In the genomic region with DNA sequence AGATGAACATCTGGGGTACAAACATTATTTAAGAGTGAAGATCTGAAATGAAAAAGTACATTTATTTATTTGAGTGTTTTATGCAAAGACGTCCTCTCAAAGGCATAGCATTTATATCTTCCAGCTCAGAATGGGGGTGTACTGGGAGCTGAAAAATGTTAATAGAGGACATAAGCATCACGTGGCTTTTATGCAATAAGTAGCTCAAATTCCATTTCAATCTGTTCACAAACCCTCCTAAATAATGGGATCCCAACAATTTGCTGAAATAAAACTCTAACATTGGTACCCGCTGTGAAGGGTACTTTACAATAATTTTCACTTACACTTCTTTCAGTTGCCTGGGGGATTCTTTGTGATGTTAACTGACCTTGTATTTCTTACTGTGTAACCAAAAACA, we compare ENCODE assay signal across 38 cellular contexts.
"Had no signal": no experiment of that assay in that cellular context is flagged by ENCODE, and none has a peak within 500 bp of the region (broad histone marks: within the 10 kb centered on the region; RNA-seq: fewer than 3 reads in every experiment).

No MANE protein-coding gene starts in this region.

- H3K4me3 ChIP-seq: adrenal gland, body of pancreas, esophagus squamous epithelium, gastroesophageal sphincter had no signal

- FAIRE-seq: colon, endometrium, endothelial cell of umbilical vein had no signal

- H3K27ac ChIP-seq: adrenal gland, body of pancreas, epithelial cell of prostate, esophagus squamous epithelium, gastroesophageal sphincter, WERI-Rb-1 had no signal

- H3K36me3 Mint-ChIP-seq: activated CD8-positive, alpha-beta memory T cell treated with anti-CD3 and anti-CD28 coated beads, Interleukin-2, amount 10 ng/mL, durations not matched to agents 7 days and 5 days; activated naive CD4-positive, alpha-beta T cell treated with anti-CD3 and anti-CD28 coated beads, Interleukin-2, amount 50 U/mL, for 24 hours; activated naive CD8-positive, alpha-beta T cell treated with anti-CD3 and anti-CD28 coated beads for 36 hours had no signal

- H3K27me3 Mint-ChIP-seq: activated CD4-positive, alpha-beta memory T cell treated with anti-CD3 and anti-CD28 coated beads for 36 hours; activated CD4-positive, alpha-beta T cell treated with anti-CD3 and anti-CD28 coated beads for 36 hours; activated naive CD4-positive, alpha-beta T cell treated with anti-CD3 and anti-CD28 coated beads, Interleukin-2, amount 50 U/mL, for 24 hours; activated naive CD8-positive, alpha-beta T cell treated with anti-CD3 and anti-CD28 coated beads for 36 hours; activated naive CD8-positive, alpha-beta T cell treated with anti-CD3 and anti-CD28 coated beads, Interleukin-2, amount 50 U/mL, for 24 hours; T-helper 17 cell had no signal

- H3K27ac Mint-ChIP-seq: activated CD4-positive, alpha-beta memory T cell treated with anti-CD3 and anti-CD28 coated beads for 36 hours; activated CD4-positive, alpha-beta T cell treated with anti-CD3 and anti-CD28 coated beads for 36 hours; activated CD4-positive, alpha-beta T cell treated with anti-CD3 and anti-CD28 coated beads, Interleukin-2, amount 10 ng/mL, durations not matched to agents 24 days and 14 days; activated CD8-positive, alpha-beta memory T cell treated with anti-CD3 and anti-CD28 coated beads, Interleukin-2, amount 10 ng/mL, durations not matched to agents 7 days and 5 days; activated CD8-positive, alpha-beta T cell treated with anti-CD3 and anti-CD28 coated beads, Interleukin-2, amount 10 ng/mL, durations not matched to agents 7 days and 5 days; activated naive CD4-positive, alpha-beta T cell treated with anti-CD3 and anti-CD28 coated beads for 36 hours; activated naive CD4-positive, alpha-beta T cell treated with anti-CD3 and anti-CD28 coated beads, Interleukin-2, amount 50 U/mL, for 24 hours; activated naive CD8-positive, alpha-beta T cell treated with anti-CD3 and anti-CD28 coated beads for 36 hours; activated naive CD8-positive, alpha-beta T cell treated with anti-CD3 and anti-CD28 coated beads, Interleukin-2, amount 50 U/mL, for 24 hours; activated T-helper 1 cell treated with anti-CD3 and anti-CD28 coated beads, Interleukin-12 subunit alpha, Interleukin-12 subunit beta, Interleukin-2, Interleukin-4 antibody, amounts not matched to agents 30 ng/mL and 10 ng/mL and 1 ng/mL, durations not matched to agents 14 hours and 24 hours and 36 hours; activated T-helper 2 cell treated with anti-CD3 and anti-CD28 coated beads, Interferon-gamma antibody, Interleukin-2, Interleukin-4, amounts not matched to agents 10 μg/mL and 5 μg/mL and 100 μg/mL, durations not matched to agents 14 hours and 24 hours and 36 hours; T-helper 17 cell; T-helper 2 cell treated with Interferon-gamma antibody and Interleukin-4, amounts not matched to agents 5 μg/mL and 100 μg/mL, for 36 hours had no signal

- H3K4me3 Mint-ChIP-seq: activated CD4-positive, alpha-beta memory T cell treated with anti-CD3 and anti-CD28 coated beads for 36 hours; activated CD4-positive, alpha-beta T cell treated with anti-CD3 and anti-CD28 coated beads for 36 hours; activated CD4-positive, alpha-beta T cell treated with anti-CD3 and anti-CD28 coated beads, Interleukin-2, amount 10 ng/mL, durations not matched to agents 24 days and 14 days; activated CD8-positive, alpha-beta memory T cell treated with anti-CD3 and anti-CD28 coated beads, Interleukin-2, amount 10 ng/mL, durations not matched to agents 7 days and 5 days; activated CD8-positive, alpha-beta T cell treated with anti-CD3 and anti-CD28 coated beads, Interleukin-2, amount 10 ng/mL, durations not matched to agents 7 days and 5 days; activated naive CD4-positive, alpha-beta T cell treated with anti-CD3 and anti-CD28 coated beads for 36 hours; activated naive CD4-positive, alpha-beta T cell treated with anti-CD3 and anti-CD28 coated beads, Interleukin-2, amount 50 U/mL, for 24 hours; activated naive CD8-positive, alpha-beta T cell treated with anti-CD3 and anti-CD28 coated beads for 36 hours; activated naive CD8-positive, alpha-beta T cell treated with anti-CD3 and anti-CD28 coated beads, Interleukin-2, amount 50 U/mL, for 24 hours; activated T-helper 1 cell treated with anti-CD3 and anti-CD28 coated beads, Interleukin-12 subunit alpha, Interleukin-12 subunit beta, Interleukin-2, Interleukin-4 antibody, amounts not matched to agents 30 ng/mL and 10 ng/mL and 1 ng/mL, durations not matched to agents 14 hours and 24 hours and 36 hours; T-helper 17 cell; T-helper 2 cell treated with Interferon-gamma antibody and Interleukin-4, amounts not matched to agents 5 μg/mL and 100 μg/mL, for 36 hours had no signal

- H3K9me3 ChIP-seq: adrenal gland, body of pancreas, esophagus squamous epithelium, gastroesophageal sphincter had no signal

- ATAC-seq: activated CD4-positive, alpha-beta T cell treated with anti-CD3 and anti-CD28 coated beads for 36 hours; activated CD8-positive, alpha-beta memory T cell treated with anti-CD3 and anti-CD28 coated beads, Interleukin-2, amount 10 ng/mL, durations not matched to agents 7 days and 5 days; activated CD8-positive, alpha-beta T cell treated with anti-CD3 and anti-CD28 coated beads, Interleukin-2, amount 10 ng/mL, durations not matched to agents 7 days and 5 days; activated naive CD8-positive, alpha-beta T cell treated with anti-CD3 and anti-CD28 coated beads, Interleukin-2, amount 50 U/mL, for 24 hours; body of pancreas; gastroesophageal sphincter; T-helper 17 cell had no signal

- H3K27me3 ChIP-seq: adrenal gland, body of pancreas, esophagus squamous epithelium, gastroesophageal sphincter had no signal

- H3K4me1 ChIP-seq: adrenal gland, body of pancreas had no signal

- DNase-seq: activated CD4-positive, alpha-beta memory T cell treated with anti-CD3 and anti-CD28 coated beads for 36 hours; activated CD4-positive, alpha-beta T cell treated with anti-CD3 and anti-CD28 coated beads for 36 hours; activated CD4-positive, alpha-beta T cell treated with anti-CD3 and anti-CD28 coated beads, Interleukin-2, amount 10 ng/mL, durations not matched to agents 24 days and 14 days; activated CD4-positive, CD25-positive, alpha-beta regulatory T cell; activated CD4-positive, CD25-positive, alpha-beta regulatory T cell treated with anti-CD3 and anti-CD28 coated beads, Interleukin-2, amount 50 U/mL, for 72 hours; activated CD8-positive, alpha-beta memory T cell treated with anti-CD3 and anti-CD28 coated beads, Interleukin-2, amount 10 ng/mL, durations not matched to agents 7 days and 5 days; activated CD8-positive, alpha-beta memory T cell treated with anti-CD3 and anti-CD28 coated beads, Interleukin-2, amount 50 U/mL, for 4 hours; activated CD8-positive, alpha-beta T cell treated with anti-CD3 and anti-CD28 coated beads, Interleukin-2, amount 10 ng/mL, durations not matched to agents 7 days and 5 days; activated effector memory CD4-positive, alpha-beta T cell treated with anti-CD3 and anti-CD28 coated beads, Interleukin-2, amount 50 U/mL, for 16 hours; activated naive CD4-positive, alpha-beta T cell treated with anti-CD3 and anti-CD28 coated beads for 36 hours; activated naive CD8-positive, alpha-beta T cell treated with anti-CD3 and anti-CD28 coated beads for 36 hours; activated naive CD8-positive, alpha-beta T cell treated with anti-CD3 and anti-CD28 coated beads, Interleukin-2, amount 50 U/mL, for 24 hours; activated T-cell treated with anti-CD3 and anti-CD28 coated beads, Interleukin-2, amount 50 U/mL, for 1 hour; activated T-cell treated with anti-CD3 and anti-CD28 coated beads, Interleukin-2, amount 50 U/mL, for 48 hours; adrenal gland; amygdala; aorta; body of pancreas; caudate nucleus; cortex of kidney; dermis blood vessel endothelial cell; effector CD8-positive, alpha-beta T cell; esophagus squamous epithelium; foreskin melanocyte; head of caudate nucleus; T-helper 1 cell; T-helper 17 cell; T1000; WERI-Rb-1 had no signal

- H3K36me3 ChIP-seq: adrenal gland, esophagus squamous epithelium, gastroesophageal sphincter, WERI-Rb-1 had no signal

- H3K9me3 Mint-ChIP-seq: activated CD4-positive, alpha-beta T cell treated with anti-CD3 and anti-CD28 coated beads, Interleukin-2, amount 10 ng/mL, durations not matched to agents 24 days and 14 days; activated naive CD4-positive, alpha-beta T cell treated with anti-CD3 and anti-CD28 coated beads, Interleukin-2, amount 50 U/mL, for 24 hours; activated naive CD8-positive, alpha-beta T cell treated with anti-CD3 and anti-CD28 coated beads for 36 hours; activated naive CD8-positive, alpha-beta T cell treated with anti-CD3 and anti-CD28 coated beads, Interleukin-2, amount 50 U/mL, for 24 hours; activated T-helper 1 cell treated with anti-CD3 and anti-CD28 coated beads, Interleukin-12 subunit alpha, Interleukin-12 subunit beta, Interleukin-2, Interleukin-4 antibody, amounts not matched to agents 30 ng/mL and 10 ng/mL and 1 ng/mL, durations not matched to agents 14 hours and 24 hours and 36 hours; activated T-helper 2 cell treated with anti-CD3 and anti-CD28 coated beads, Interferon-gamma antibody, Interleukin-2, Interleukin-4, amounts not matched to agents 10 μg/mL and 5 μg/mL and 100 μg/mL, durations not matched to agents 14 hours and 24 hours and 36 hours; T-helper 2 cell treated with Interferon-gamma antibody and Interleukin-4, amounts not matched to agents 5 μg/mL and 100 μg/mL, for 36 hours had no signal

- H3K4me1 Mint-ChIP-seq: activated CD4-positive, alpha-beta T cell treated with anti-CD3 and anti-CD28 coated beads for 36 hours; activated CD4-positive, alpha-beta T cell treated with anti-CD3 and anti-CD28 coated beads, Interleukin-2, amount 10 ng/mL, durations not matched to agents 24 days and 14 days; activated CD8-positive, alpha-beta memory T cell treated with anti-CD3 and anti-CD28 coated beads, Interleukin-2, amount 10 ng/mL, durations not matched to agents 7 days and 5 days; activated naive CD4-positive, alpha-beta T cell treated with anti-CD3 and anti-CD28 coated beads, Interleukin-2, amount 50 U/mL, for 24 hours; activated naive CD8-positive, alpha-beta T cell treated with anti-CD3 and anti-CD28 coated beads for 36 hours; activated naive CD8-positive, alpha-beta T cell treated with anti-CD3 and anti-CD28 coated beads, Interleukin-2, amount 50 U/mL, for 24 hours had no signal
